ENCODE assay signal across 10 cellular contexts in genomic region chr17:40097087-40097486, GRCh38. TPM values are rescaled to one million over a fixed set of nuclear protein-coding genes. Genes with fewer than 3 reads are reported as not detected.
A peak's percentile ranks its signal among the peaks of the same experiment; 100 is the strongest.
DNase-seq lines count a peak whose midpoint lies in the region; ATAC-seq and TF ChIP-seq lines count a peak whose summit lies in the region.
"Had no signal": no experiment of that assay in that cellular context is flagged by ENCODE, and none has a peak within 500 bp of the region (broad histone marks: within the 10 kb centered on the region; RNA-seq: fewer than 3 reads in every experiment).

No MANE protein-coding gene starts in this region.

- peak overlapping the region; percentile 50 to 65 (median 56) for H3K4me3 ChIP-seq in BLaER1 treated with 17β-estradiol and CSF1 and Interleukin-3, amounts not matched to agents 10 nM and 100 nM
- peak overlapping the region; percentile 31 for H3K4me3 ChIP-seq in Loucy (ENCODE audit: low read length, poor library complexity, severe bottlenecking)
- peak overlapping the region; percentile 41 for H3K4me3 ChIP-seq in effector memory CD4-positive, alpha-beta T cell (ENCODE audit: insufficient read depth, low read depth, low read length, poor library complexity, severe bottlenecking)
- H3K4me3 ChIP-seq: HAP-1 had no signal

- peaks cover 42% of the 10 kb centered on the region for H3K4me1 Mint-ChIP-seq in osteocyte (ENCODE audit: unreplicated experiment)

- intact Hi-C loops in posterior cingulate gyrus (cut with DNase I): no loop called here

- H3K79me2 ChIP-seq in Loucy (ENCODE audit: insufficient read depth, low read length): peaks cover 11% of the 10 kb centered on the region; the same call in 1 of the 2 replicates

- H3K9ac ChIP-seq in BLaER1 treated with 17β-estradiol and CSF1 and Interleukin-3, amounts not matched to agents 10 nM and 100 nM: peak overlapping the region; percentile 80 to 90 (median 83)
- peak overlapping the region; percentile 34 for H3K9ac ChIP-seq in Loucy (ENCODE audit: low read depth, low read length, poor library complexity, severe bottlenecking)

- H3K27ac ChIP-seq in BLaER1 treated with 17β-estradiol and CSF1 and Interleukin-3, amounts not matched to agents 10 nM and 100 nM: peak overlapping the region; percentile 88 to 98 (median 95)
- H3K27ac ChIP-seq in effector memory CD4-positive, alpha-beta T cell (ENCODE audit: insufficient read depth, low read length, poor library complexity, severe bottlenecking): peak overlapping the region; percentile 97

- no peaks in the 10 kb centered on the region for H3K27me3 ChIP-seq in BLaER1 treated with 17β-estradiol and CSF1 and Interleukin-3, amounts not matched to agents 10 nM and 100 nM
- no peaks in the 10 kb centered on the region for H3K27me3 ChIP-seq in Loucy (ENCODE audit: insufficient read depth, low read length, poor library complexity, severe bottlenecking)
- no peaks in the 10 kb centered on the region for H3K27me3 ChIP-seq in effector memory CD4-positive, alpha-beta T cell (replicated peaks; ENCODE audit: control insufficient read depth, insufficient read depth, low read length, poor library complexity, severe bottlenecking)

- peaks cover 18% of the 10 kb centered on the region for H3K36me3 Mint-ChIP-seq in osteocyte (ENCODE audit: unreplicated experiment)

- H3K27ac Mint-ChIP-seq in osteocyte (ENCODE audit: unreplicated experiment): peak overlapping the region; percentile 31

- H2AFZ ChIP-seq in Loucy (ENCODE audit: low read length): no peak overlapping the region

- no peak for TF ChIP-seq CTCF in Loucy (conservative IDR thresholded peaks at IDR 0.05; ENCODE audit: low read length)
- TF ChIP-seq CTCF in osteocyte (IDR thresholded peaks at IDR 0.05): no peak
- TF ChIP-seq CTCF in GM13977 (IDR thresholded peaks at IDR 0.05; ENCODE audit: extremely low read depth, insufficient read depth, missing control alignments): no peak

- H3F3A ChIP-seq in Loucy (ENCODE audit: low read depth): no peaks in the 10 kb centered on the region

- peaks cover 0 to 37% (median 22%) of the 10 kb centered on the region in 11 experiments; a peak in 15 of 22 replicates for H3K36me3 ChIP-seq in BLaER1 treated with 17β-estradiol and CSF1 and Interleukin-3, amounts not matched to agents 10 nM and 100 nM
- no peaks in the 10 kb centered on the region; the same call in 1 of the 2 replicates for H3K36me3 ChIP-seq in Loucy (ENCODE audit: insufficient read depth, low read length)
- peaks cover 34% of the 10 kb centered on the region for H3K36me3 ChIP-seq in effector memory CD4-positive, alpha-beta T cell (ENCODE audit: control insufficient read depth, insufficient read depth, low read length)

- peak overlapping the region; percentile 4 for H3K4me3 Mint-ChIP-seq in osteocyte (ENCODE audit: unreplicated experiment)

- peaks cover 0 to 7% (median 0%) of the 10 kb centered on the region in 11 experiments; a peak in 1 of 22 replicates for H4K20me1 ChIP-seq in BLaER1 treated with 17β-estradiol and CSF1 and Interleukin-3, amounts not matched to agents 10 nM and 100 nM
- H4K20me1 ChIP-seq in Loucy (ENCODE audit: insufficient read depth, low read length, poor library complexity, severe bottlenecking): peaks cover 7% of the 10 kb centered on the region

- no peaks in the 10 kb centered on the region for H3K9me2 ChIP-seq in Loucy (replicated peaks; ENCODE audit: low read depth, low read length)

- ATAC-seq in HG03139 (IDR thresholded peaks at IDR 0.05; ENCODE audit: unreplicated experiment): no peak

- no peaks in the 10 kb centered on the region for H3K27me3 Mint-ChIP-seq in osteocyte (ENCODE audit: unreplicated experiment)

- H3K4me2 ChIP-seq in BLaER1 treated with 17β-estradiol and CSF1 and Interleukin-3, amounts not matched to agents 10 nM and 100 nM: peak overlapping the region; percentile 95 to 100 (median 99)
- H3K4me2 ChIP-seq in Loucy (ENCODE audit: low read depth, low read length, poor library complexity, severe bottlenecking): peak overlapping the region; percentile 96

- H3K4me1 ChIP-seq in BLaER1 treated with 17β-estradiol and CSF1 and Interleukin-3, amounts not matched to agents 10 nM and 100 nM: peaks cover 78 to 93% (median 92%) of the 10 kb centered on the region in 10 experiments
- H3K4me1 ChIP-seq in Loucy (ENCODE audit: insufficient read depth, low read length, poor library complexity, severe bottlenecking): peaks cover 54% of the 10 kb centered on the region
- H3K4me1 ChIP-seq in effector memory CD4-positive, alpha-beta T cell (ENCODE audit: control insufficient read depth, insufficient read depth, low read length, poor library complexity, severe bottlenecking): peaks cover 70% of the 10 kb centered on the region

- no peaks in the 10 kb centered on the region for H3K9me3 ChIP-seq in BLaER1 treated with 17β-estradiol and CSF1 and Interleukin-3, amounts not matched to agents 10 nM and 100 nM (replicated peaks in 1 of 11)
- no peaks in the 10 kb centered on the region for H3K9me3 ChIP-seq in Loucy (ENCODE audit: insufficient read depth, low read depth, low read length)
- no peaks in the 10 kb centered on the region for H3K9me3 ChIP-seq in effector memory CD4-positive, alpha-beta T cell (ENCODE audit: control insufficient read depth, low read length)
- H3K9me3 ChIP-seq: HAP-1 had no signal

- no peaks in the 10 kb centered on the region for H3K9me3 Mint-ChIP-seq in osteocyte (ENCODE audit: unreplicated experiment)

- no peak for DNase-seq in effector memory CD4-positive, alpha-beta T cell
- no peak for DNase-seq in osteocyte (ENCODE audit: extremely low spot score, unreplicated experiment)
- DNase-seq in GM13977 (ENCODE audit: low spot score): no peak
- no peak for DNase-seq in posterior cingulate gyrus
- no peak for DNase-seq in middle frontal gyrus (ENCODE audit: extremely low spot score, low spot score)
- DNase-seq: activated effector memory CD4-positive, alpha-beta T cell treated with Interleukin-2 at 50 U/mL for 16 hours had no signal

- in situ Hi-C loops in GM13977 (cut with MboI; ENCODE audit: low pct_unique_long_range_greater_than_20kb, low sequenced_read_pairs, unreplicated experiment): no loop called here

RNA-seq across cellular contexts. Expression of gene NR1D1, which starts 3.3 kb away (rescaled TPM):
- 6.1 and 6.9 TPM in 2 replicates for total RNA-seq in osteocyte

RNA-seq across cellular contexts. Expression of gene MSL1, which starts 24.7 kb away (rescaled TPM):
- total RNA-seq in osteocyte: 85.9 and 86.8 TPM in 2 replicates

RNA-seq across cellular contexts. Expression of gene THRA, which starts 34.3 kb away (rescaled TPM):
- total RNA-seq in osteocyte: 44.6 and 46.3 TPM in 2 replicates

RNA-seq across cellular contexts. Expression of gene MED24, which starts 42.9 kb away (rescaled TPM):
- 74.5 and 96.2 TPM in 2 replicates for total RNA-seq in osteocyte

RNA-seq across cellular contexts. Expression of gene CASC3, which starts 43.2 kb away (rescaled TPM):
- total RNA-seq in osteocyte: 87.5 and 90.9 TPM in 2 replicates
